ENCODE assay signal across 8 cellular contexts in the genomic region with DNA sequence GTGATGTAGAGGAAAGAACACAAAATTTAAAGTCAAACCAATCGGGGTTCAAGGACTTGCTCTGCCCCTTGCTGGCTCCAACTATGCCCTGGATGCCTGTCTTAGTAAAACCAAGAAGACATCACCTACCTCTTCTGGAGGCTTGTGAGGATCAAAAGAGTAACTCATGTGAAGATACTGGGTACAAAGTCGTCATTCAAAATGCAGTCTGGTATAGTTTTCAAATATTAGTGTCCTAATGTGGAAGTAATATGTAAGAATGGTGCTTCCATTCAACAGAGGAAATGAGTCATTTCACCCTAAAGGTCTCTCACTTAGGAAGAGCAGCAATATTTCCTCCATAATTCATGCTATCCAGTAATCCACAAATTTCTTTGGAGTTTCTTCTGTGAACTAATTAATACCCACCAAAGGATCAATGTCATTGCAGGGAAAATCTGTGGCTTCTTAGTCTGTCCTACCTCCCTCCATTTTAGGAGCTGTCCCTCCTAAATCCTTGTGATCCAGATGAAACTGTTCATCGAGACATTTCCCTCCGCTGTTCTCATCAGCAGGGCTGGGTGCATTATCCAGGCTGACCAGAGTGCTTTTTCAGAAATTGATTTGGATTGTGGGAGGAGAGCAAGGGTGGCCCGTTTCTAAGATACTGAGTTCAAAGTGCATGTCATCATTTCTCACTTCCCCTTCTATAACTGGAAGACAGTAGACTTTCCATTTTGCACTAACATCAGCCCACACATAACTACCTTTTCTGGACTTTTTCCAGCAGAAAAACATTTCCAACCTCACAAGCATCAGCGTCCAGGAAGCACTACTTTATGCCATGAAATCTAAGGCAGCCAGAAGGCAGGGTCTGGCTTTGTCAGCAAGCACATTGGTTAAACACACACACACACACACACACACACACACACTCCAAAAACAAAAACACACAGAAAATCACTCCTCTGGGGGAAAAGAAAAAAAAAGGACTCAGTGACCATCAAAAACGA.
DNase-seq lines count a peak whose midpoint lies in the region; ATAC-seq and TF ChIP-seq lines count a peak whose summit lies in the region.

No MANE protein-coding gene starts in this region.

- H3K36me3 ChIP-seq in right atrium auricular region, result no peaks in the 10 kb centered on the region

- peak; percentile 70 for ATAC-seq in GM18867 (IDR thresholded peaks at IDR 0.05; ENCODE audit: unreplicated experiment)
- peak; percentile 47 for ATAC-seq in HG03039 (IDR thresholded peaks at IDR 0.05; ENCODE audit: unreplicated experiment)

- H3K4me1 ChIP-seq in right atrium auricular region, result peaks cover 0 to 28% of the 10 kb centered on the region in 2 donors

- H3K27me3 ChIP-seq in right atrium auricular region, result no peaks in the 10 kb centered on the region

- no peak overlapping the region for H3K4me3 ChIP-seq in right atrium auricular region

- no peaks in the 10 kb centered on the region for H3K9me3 ChIP-seq in right atrium auricular region

- H3K27ac ChIP-seq in right atrium auricular region, result peak overlapping the region; percentile 12 to 50

- TF ChIP-seq CTCF in right atrium auricular region (IDR thresholded peaks at IDR 0.05), result no peak

- DNase-seq in A172 (ENCODE audit: low spot score) (peak; percentile 32), RPMI8226 (peak; percentile 90), right atrium auricular region (ENCODE audit: low spot score) (no peak), epidermal melanocyte (ENCODE audit: insufficient read length, low spot score) (no peak), NCI-H2029 (lab: John Stamatoyannopoulos, UW) (no peak)
- no peak for DNase-seq in activated CD4-positive, alpha-beta T cell treated with anti-CD3 and anti-CD28 coated beads for 1 hour

Comparison
In these comparisons a context has a peak if more than half of its experiments do, and no peak if none do; other contexts are left out.
1. DNase-seq: peak in A172 (single experiment) and RPMI8226 (single experiment); none in right atrium auricular region (single experiment), epidermal melanocyte (single experiment), NCI-H2029 (single experiment) and activated CD4-positive, alpha-beta T cell treated with anti-CD3 and anti-CD28 coated beads for 1 hour (single experiment).